ENCODE assay signal across 10 cellular contexts in the genomic region with DNA sequence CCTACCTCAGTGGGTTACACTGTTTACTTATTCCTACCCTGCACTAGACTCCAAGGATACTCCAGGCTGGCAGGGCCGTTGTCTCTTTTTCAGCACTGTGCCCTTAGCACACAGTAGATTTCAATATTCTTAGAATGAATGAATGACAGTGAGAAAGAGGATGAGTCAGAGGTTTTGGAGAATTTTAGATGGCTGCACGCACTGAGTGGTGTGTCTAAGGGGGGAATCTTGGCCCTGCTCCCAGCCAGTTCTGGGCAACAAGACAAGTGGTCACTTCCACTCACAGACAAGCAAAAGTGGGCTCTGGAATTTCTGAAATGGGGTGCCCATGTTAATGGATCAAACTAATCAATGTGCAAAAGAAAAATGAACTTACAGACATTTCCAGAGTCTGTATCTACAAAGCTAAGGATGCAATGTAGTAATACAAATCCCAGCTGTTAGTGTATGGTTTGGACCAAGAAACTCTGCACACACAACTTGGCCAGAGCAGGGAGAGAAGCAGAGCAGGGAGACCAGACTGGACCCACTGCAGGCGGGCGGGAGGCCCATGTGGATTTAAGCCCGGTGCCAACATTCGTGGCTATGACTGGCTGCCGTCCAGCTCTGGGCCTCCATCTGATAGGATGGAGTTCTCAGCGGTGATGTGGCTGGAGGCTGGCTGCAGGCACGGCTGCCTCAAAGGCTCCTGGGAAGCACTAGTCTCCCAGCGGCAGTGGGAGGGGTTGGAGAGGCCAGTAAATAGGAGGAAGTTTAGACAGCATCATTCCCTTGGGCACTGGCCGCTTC.
DNase-seq lines count a peak whose midpoint lies in the region; ATAC-seq, FAIRE-seq and TF ChIP-seq lines count a peak whose summit lies in the region.
"Had no signal": no experiment of that assay in that cellular context is flagged by ENCODE, and none has a peak within 500 bp of the region (broad histone marks: within the 10 kb centered on the region; RNA-seq: fewer than 3 reads in every experiment).

No MANE protein-coding gene starts in this region.

- intact Hi-C loops in left cardiac atrium (cut with DNase I): no loop called here

- H3K27ac ChIP-seq in astrocyte (ENCODE audit: low read depth, low read length): no peak overlapping the region
- peak overlapping the region in 1 of 2 donors; percentile 57 for H3K27ac ChIP-seq in small intestine (ENCODE audit: low read depth in 1 of 2, low read length in 1 of 2)
- H3K27ac ChIP-seq: HL-60 had no signal

- H3K27me3 ChIP-seq in astrocyte (ENCODE audit: insufficient read depth, low read length): no peaks in the 10 kb centered on the region
- H3K27me3 ChIP-seq in small intestine (ENCODE audit: control insufficient read depth in 2 of 2, insufficient read depth in 2 of 2, low read length in 2 of 2): no peaks in the 10 kb centered on the region

- no peaks in the 10 kb centered on the region for H3K36me3 Mint-ChIP-seq in astrocyte (ENCODE audit: low read depth, unreplicated experiment)
- H3K36me3 Mint-ChIP-seq in activated T-cell treated with anti-CD3 and anti-CD28 coated beads, Interleukin-2, amount 50 U/mL, for 72 hours (ENCODE audit: insufficient read depth in 2 of 2): no peaks in the 10 kb centered on the region
- H3K36me3 Mint-ChIP-seq: WTC11 had no signal

- peak overlapping the region; percentile 35 for H3K4me2 ChIP-seq in astrocyte (ENCODE audit: low read length)

- TF ChIP-seq CTCF in HFF-Myc (IDR thresholded peaks at IDR 0.05; ENCODE audit: low read depth, low read length, missing control alignments) (no peak), astrocyte (IDR thresholded peaks at IDR 0.05; ENCODE audit: insufficient read depth, low read depth, low read length) (no peak)

- peak; percentile 97 to 99 for ATAC-seq in left cardiac atrium
- no peak for ATAC-seq in activated T-cell treated with anti-CD3 and anti-CD28 coated beads, Interleukin-2, amount 50 U/mL, for 72 hours (replicated peaks in 1 of 2)
- ATAC-seq in GM18861 (IDR thresholded peaks at IDR 0.05; ENCODE audit: unreplicated experiment): no peak
- ATAC-seq: WTC11 had no signal

- DNase-seq in HFF-Myc (ENCODE audit: extremely low read depth, low read depth) (peak; percentile 11), astrocyte (ENCODE audit: low read depth) (peak; percentile 87), left cardiac atrium (peak; percentile 90), small intestine (peak; percentile 79), NCI-H526 (lab: John Stamatoyannopoulos, UW) (no peak)
- no peak for DNase-seq in stimulated activated CD4-positive, alpha-beta T cell treated with anti-CD3 and anti-CD28 coated beads, Interleukin-12 subunit alpha, Interleukin-12 subunit beta, amount 100 ng/mL, for 4 hours
- DNase-seq in activated T-cell treated with anti-CD3 and anti-CD28 coated beads, Interleukin-2, amount 50 U/mL, for 72 hours: no peak

- H3K9ac ChIP-seq in astrocyte (ENCODE audit: low read length): no peak overlapping the region

- FAIRE-seq in astrocyte (lab: Jason Lieb, UNC): no peak
- no peak for FAIRE-seq in small intestine (lab: Jason Lieb, UNC)

- H4K20me1 ChIP-seq in astrocyte (ENCODE audit: insufficient read depth, low read length): no peaks in the 10 kb centered on the region

- H3K36me3 ChIP-seq in astrocyte (ENCODE audit: insufficient read depth, low read length) (no peaks in the 10 kb centered on the region), small intestine (ENCODE audit: control insufficient read depth in 2 of 2, insufficient read depth in 2 of 2, low read length in 2 of 2) (no peaks in the 10 kb centered on the region)

- peak overlapping the region; percentile 58 for H2AFZ ChIP-seq in astrocyte (ENCODE audit: low read depth, low read length)

- peaks cover 16% of the 10 kb centered on the region for H3K4me1 ChIP-seq in astrocyte (ENCODE audit: insufficient read depth, low read length)
- H3K4me1 ChIP-seq in small intestine (ENCODE audit: control insufficient read depth in 2 of 2, insufficient read depth in 1 of 2, low read depth in 1 of 2, low read length in 1 of 2): no peaks in the 10 kb centered on the region

- H3K9me3 ChIP-seq in astrocyte (ENCODE audit: insufficient read depth, low read depth, low read length) (no peaks in the 10 kb centered on the region), small intestine (ENCODE audit: control insufficient read depth, low read depth) (no peaks in the 10 kb centered on the region)

- no peaks in the 10 kb centered on the region for H3K79me2 ChIP-seq in astrocyte (ENCODE audit: insufficient read depth, low read length)

- H3K4me3 ChIP-seq in HFF-Myc (replicated peaks; ENCODE audit: low read depth, low read length) (no peak overlapping the region), astrocyte (ENCODE audit: insufficient read depth, low read depth, low read length) (no peak overlapping the region), small intestine (ENCODE audit: low read depth in 1 of 2, low read length in 2 of 2) (no peak overlapping the region)

- H3K27me3 Mint-ChIP-seq in astrocyte (ENCODE audit: low read depth, unreplicated experiment): peaks cover 4% of the 10 kb centered on the region
- peaks cover 8% of the 10 kb centered on the region for H3K27me3 Mint-ChIP-seq in activated T-cell treated with anti-CD3 and anti-CD28 coated beads, Interleukin-2, amount 50 U/mL, for 72 hours (ENCODE audit: low read depth)

- H3K9me3 Mint-ChIP-seq in astrocyte (ENCODE audit: unreplicated experiment): no peaks in the 10 kb centered on the region
- H3K9me3 Mint-ChIP-seq in activated T-cell treated with anti-CD3 and anti-CD28 coated beads, Interleukin-2, amount 50 U/mL, for 72 hours: no peaks in the 10 kb centered on the region

- peaks cover 6% of the 10 kb centered on the region for H3K4me1 Mint-ChIP-seq in astrocyte (ENCODE audit: low read depth, unreplicated experiment)
- no peaks in the 10 kb centered on the region for H3K4me1 Mint-ChIP-seq in activated T-cell treated with anti-CD3 and anti-CD28 coated beads, Interleukin-2, amount 50 U/mL, for 72 hours (ENCODE audit: low read depth)
- H3K4me1 Mint-ChIP-seq: WTC11 had no signal

- no peak overlapping the region for H3K4me3 Mint-ChIP-seq in astrocyte (ENCODE audit: unreplicated experiment)
- no peak overlapping the region for H3K4me3 Mint-ChIP-seq in activated T-cell treated with anti-CD3 and anti-CD28 coated beads, Interleukin-2, amount 50 U/mL, for 72 hours
- H3K4me3 Mint-ChIP-seq: WTC11 had no signal

- 18 to 34% (median 31%) methylated on average over 11 of the region's 11 CpGs for WGBS in small intestine, 3 donors

- H3K27ac Mint-ChIP-seq in astrocyte (ENCODE audit: unreplicated experiment): no peak overlapping the region
- H3K27ac Mint-ChIP-seq in activated T-cell treated with anti-CD3 and anti-CD28 coated beads, Interleukin-2, amount 50 U/mL, for 72 hours: no peak overlapping the region
- H3K27ac Mint-ChIP-seq: WTC11 had no signal

Comparison
In these comparisons a context has a peak if more than half of its experiments do, and no peak if none do; other contexts are left out.
1. DNase-seq: peak in HFF-Myc (single experiment), astrocyte (single experiment), left cardiac atrium (single experiment) and small intestine (single experiment); none in stimulated activated CD4-positive, alpha-beta T cell treated with anti-CD3 and anti-CD28 coated beads, Interleukin-12 subunit alpha, Interleukin-12 subunit beta, amount 100 ng/mL, for 4 hours (single experiment), activated T-cell treated with anti-CD3 and anti-CD28 coated beads, Interleukin-2, amount 50 U/mL, for 72 hours (0 of 2) and NCI-H526 (0 of 2).
2. ATAC-seq: peak in left cardiac atrium (2 of 2); none in activated T-cell treated with anti-CD3 and anti-CD28 coated beads, Interleukin-2, amount 50 U/mL, for 72 hours (0 of 2) and GM18861 (single experiment).